24 cellular contexts compared by ENCODE assay signal in genomic region chr9:73349476-73349875, GRCh38.
"Had no signal": no experiment of that assay in that cellular context is flagged by ENCODE, and none has a peak within 500 bp of the region (broad histone marks: within the 10 kb centered on the region; RNA-seq: fewer than 3 reads in every experiment).

No MANE protein-coding gene starts in this region.

- H3K9ac ChIP-seq: neural progenitor cell, parathyroid adenoma had no signal

- H3K27me3 ChIP-seq: neural progenitor cell, ovary, right lobe of liver, sigmoid colon, stomach, thyroid gland, tibial nerve, upper lobe of left lung, vagina had no signal

- H3K4me1 ChIP-seq: neural progenitor cell, parathyroid adenoma, psoas muscle, right lobe of liver, sigmoid colon, stomach, thyroid gland, tibial nerve, upper lobe of left lung, vagina had no signal

- H3K4me2 ChIP-seq: neural progenitor cell had no signal

- FAIRE-seq: small intestine, urothelium cell line had no signal

- H3K36me3 ChIP-seq: neural progenitor cell, ovary, right lobe of liver, sigmoid colon, stomach, thoracic aorta, thyroid gland, tibial nerve, upper lobe of left lung, vagina had no signal

- H3K79me2 ChIP-seq: parathyroid adenoma had no signal

- H3K27ac ChIP-seq: neural progenitor cell, ovary, parathyroid adenoma, psoas muscle, right lobe of liver, sigmoid colon, stomach, thoracic aorta, thyroid gland, tibial nerve, upper lobe of left lung, vagina had no signal

- DNase-seq: natural killer cell; occipital lobe; ovary; posterior cingulate gyrus; psoas muscle; right cardiac atrium; right lobe of liver; sigmoid colon; small intestine; stimulated activated CD4-positive, alpha-beta T cell treated with anti-CD3 and anti-CD28 coated beads, Interleukin-12 subunit alpha, Interleukin-12 subunit beta, amount 100 ng/mL, for 4 hours; stimulated activated CD4-positive, alpha-beta T cell treated with anti-CD3 and anti-CD28 coated beads, Interleukin-1b, Interleukin-23, amount 100 ng/mL, for 48 hours; stimulated activated CD4-positive, alpha-beta T cell treated with anti-CD3 and anti-CD28 coated beads, Interleukin-4, amount 100 ng/mL, for 1 hour; stimulated activated CD4-positive, alpha-beta T cell treated with anti-CD3 and anti-CD28 coated beads, Interleukin-4, amount 100 ng/mL, for 4 hours; stimulated activated CD8-positive, alpha-beta memory T cell treated with anti-CD3 and anti-CD28 coated beads, Interleukin-4, amount 100 ng/mL, for 48 hours; stimulated activated naive CD4-positive, alpha-beta T cell treated with Interleukin-2 at 50 U/mL for 16 hours; stomach; thyroid gland; upper lobe of left lung had no signal

- H3K4me3 ChIP-seq: neural progenitor cell, ovary, psoas muscle, right lobe of liver, sigmoid colon, stomach, thoracic aorta, thyroid gland, tibial nerve, upper lobe of left lung, vagina had no signal

- H3K9me3 ChIP-seq: ovary, psoas muscle, right lobe of liver, sigmoid colon, stomach, thoracic aorta, thyroid gland, tibial nerve, upper lobe of left lung, vagina had no signal

- H2AFZ ChIP-seq: neural progenitor cell, parathyroid adenoma had no signal
